ENCODE assay signal across 8 cellular contexts in genomic region chr9:129037767-129038098, GRCh38. TPM values are rescaled to one million over a fixed set of nuclear protein-coding genes. Genes with fewer than 3 reads are reported as not detected.
A peak's percentile ranks its signal among the peaks of the same experiment; 100 is the strongest.
DNase-seq lines count a peak whose midpoint lies in the region; ATAC-seq and TF ChIP-seq lines count a peak whose summit lies in the region.

No MANE protein-coding gene starts in this region.

- ATAC-seq in Panc1, result no peak
- ATAC-seq in HG02884 (IDR thresholded peaks at IDR 0.05; ENCODE audit: unreplicated experiment), result no peak

- 12% methylated on average over 3 of the region's 6 CpGs for WGBS in esophagus muscularis mucosa

- H3K9ac ChIP-seq in BLaER1 treated with 17β-estradiol and CSF1 and Interleukin-3, amounts not matched to agents 10 nM and 100 nM, result peak overlapping the region; percentile 72 to 91 (median 86)

- H4K20me1 ChIP-seq in BLaER1 treated with 17β-estradiol and CSF1 and Interleukin-3, amounts not matched to agents 10 nM and 100 nM, result peaks cover 0 to 55% (median 40%) of the 10 kb centered on the region in 11 experiments; a peak in 18 of 22 replicates

- H3K4me1 ChIP-seq in BLaER1 treated with 17β-estradiol and CSF1 and Interleukin-3, amounts not matched to agents 10 nM and 100 nM, result peaks cover 25 to 33% (median 27%) of the 10 kb centered on the region in 10 experiments
- H3K4me1 ChIP-seq in Panc1 (ENCODE audit: control insufficient read depth, insufficient read depth, low read length) (peaks cover 5% of the 10 kb centered on the region), esophagus muscularis mucosa (peaks cover 22 to 48% (median 33%) of the 10 kb centered on the region in 4 donors), neuron (ENCODE audit: insufficient read depth, low read length) (peaks cover 16% of the 10 kb centered on the region)

- CTCF ChIA-PET in Panc1 (lab: Charles Lee), result no interaction called here

- POLR2A ChIA-PET in Panc1 (lab: Charles Lee), result no interaction called here

- in situ Hi-C loops in Panc1 (cut with HindIII; ENCODE audit: low pct_unique_long_range_greater_than_20kb, low sequenced_read_pairs), result no loop called here

- TF ChIP-seq CTCF in Panc1 (IDR thresholded peaks at IDR 0.05) (no peak), esophagus muscularis mucosa (IDR thresholded peaks at IDR 0.05) (no peak)

- TF ChIP-seq POLR2A in esophagus muscularis mucosa (IDR thresholded peaks at IDR 0.05; ENCODE audit: low read depth), result no peak

- H3K36me3 ChIP-seq in BLaER1 treated with 17β-estradiol and CSF1 and Interleukin-3, amounts not matched to agents 10 nM and 100 nM, result peaks cover 24 to 35% (median 31%) of the 10 kb centered on the region in 11 experiments
- peaks cover 2% of the 10 kb centered on the region; the same call in 1 of the 2 replicates for H3K36me3 ChIP-seq in Panc1 (ENCODE audit: control insufficient read depth, insufficient read depth, low read length)
- H3K36me3 ChIP-seq in esophagus muscularis mucosa, result peaks cover 8 to 25% (median 24%) of the 10 kb centered on the region in 4 donors
- H3K36me3 ChIP-seq in neuron (ENCODE audit: insufficient read depth, low read length), result peaks cover 19% of the 10 kb centered on the region

- H3K4me3 ChIP-seq in BLaER1 treated with 17β-estradiol and CSF1 and Interleukin-3, amounts not matched to agents 10 nM and 100 nM, result peak overlapping the region; percentile 85 to 98 (median 94)
- H3K4me3 ChIP-seq in Panc1 (ENCODE audit: low read depth in 2 of 2, low read length in 2 of 2) (peak overlapping the region; percentile 63 to 89), esophagus muscularis mucosa (peak overlapping the region; percentile 79 to 99 (median 88)), neuron (ENCODE audit: low read length) (peak overlapping the region; percentile 81)

- DNase-seq in Panc1 (ENCODE audit: low read depth, low spot score) (no peak), esophagus muscularis mucosa (ENCODE audit: extremely low spot score) (no peak), superior temporal gyrus (ENCODE audit: extremely low spot score) (no peak), inferior parietal cortex (ENCODE audit: extremely low spot score) (no peak), AG08395 (ENCODE audit: low spot score) (no peak)

- peak overlapping the region in 8 of 11 experiments; percentile 10 to 84 (median 70); a peak in 11 of 22 replicates for H3K27ac ChIP-seq in BLaER1 treated with 17β-estradiol and CSF1 and Interleukin-3, amounts not matched to agents 10 nM and 100 nM
- H3K27ac ChIP-seq in Panc1 (ENCODE audit: low read length) (no peak overlapping the region), esophagus muscularis mucosa (replicated peaks in 1 of 4) (peak overlapping the region; percentile 82 to 91 (median 88))

- H2AFZ ChIP-seq in neuron (ENCODE audit: low read depth, low read length), result no peak overlapping the region

- peak overlapping the region; percentile 86 to 99 (median 97) for H3K4me2 ChIP-seq in BLaER1 treated with 17β-estradiol and CSF1 and Interleukin-3, amounts not matched to agents 10 nM and 100 nM

- no TSS peak for BruUV-seq in Panc1 (replicated peaks; lab: Mats Ljungman, UMichigan)

- intact Hi-C loops in Panc1 (cut with micrococcal nuclease; ENCODE audit: unreplicated experiment) (no loop called here), esophagus muscularis mucosa (cut with DNase I) (loop anchor here (5.0 kb wide), 1 partner anchor 40 kb away; no protein-coding TSS in a partner anchor)

- no peaks in the 10 kb centered on the region for H3K9me3 ChIP-seq in BLaER1 treated with 17β-estradiol and CSF1 and Interleukin-3, amounts not matched to agents 10 nM and 100 nM (replicated peaks in 1 of 11)
- H3K9me3 ChIP-seq in Panc1 (ENCODE audit: control insufficient read depth, insufficient read depth, low read depth, low read length) (no peaks in the 10 kb centered on the region), esophagus muscularis mucosa (no peaks in the 10 kb centered on the region), neuron (ENCODE audit: low read length) (no peaks in the 10 kb centered on the region)

- no peak for TF ChIP-seq EP300 in esophagus muscularis mucosa (IDR thresholded peaks at IDR 0.05)

- H3K27me3 ChIP-seq in BLaER1 treated with 17β-estradiol and CSF1 and Interleukin-3, amounts not matched to agents 10 nM and 100 nM, result no peaks in the 10 kb centered on the region
- H3K27me3 ChIP-seq in Panc1 (ENCODE audit: control insufficient read depth, insufficient read depth, low read length), result no peaks in the 10 kb centered on the region
- no peaks in the 10 kb centered on the region for H3K27me3 ChIP-seq in esophagus muscularis mucosa
- H3K27me3 ChIP-seq in neuron (ENCODE audit: insufficient read depth, low read length), result no peaks in the 10 kb centered on the region

RNA-seq across cellular contexts. Expression of gene MIGA2, which starts 1.3 kb away (rescaled TPM):
- 23.0 TPM for total RNA-seq in Panc1 (2021; ENCODE audit: unreplicated experiment)
- 13.1 TPM for polyA plus RNA-seq in Panc1 (2012; ENCODE audit: insufficient read length)
- 10 to 100 TPM; 23.9 to 44.2 (median 32.1) TPM for total RNA-seq in esophagus muscularis mucosa

RNA-seq across cellular contexts. Expression of gene SH3GLB2, which starts 9.6 kb away (rescaled TPM):
- total RNA-seq in Panc1 (2021; ENCODE audit: unreplicated experiment) (68.3 TPM), esophagus muscularis mucosa (10 to 100 TPM; 71.6 to 92.3 (median 88.5) TPM)
- 94.4 TPM for polyA plus RNA-seq in Panc1 (2012; ENCODE audit: insufficient read length)

RNA-seq across cellular contexts. Expression of gene DOLPP1, which starts 43.2 kb away (rescaled TPM):
- total RNA-seq in Panc1 (2021; ENCODE audit: unreplicated experiment), result 13.7 TPM
- polyA plus RNA-seq in Panc1 (2012; ENCODE audit: insufficient read length), result 15.8 TPM
- 1 to 10 TPM; 3.0 to 5.5 (median 4.3) TPM for total RNA-seq in esophagus muscularis mucosa
